In genomic region chr3:85090495-85090894, GRCh38 we compare ENCODE assay signal across 15 cellular contexts.
DNase-seq lines count a peak whose midpoint lies in the region; TF ChIP-seq lines count a peak whose summit lies in the region.
"Had no signal": no experiment of that assay in that cellular context is flagged by ENCODE, and none has a peak within 500 bp of the region (broad histone marks: within the 10 kb centered on the region; RNA-seq: fewer than 3 reads in every experiment).

No MANE protein-coding gene starts in this region.

- H3K4me3 ChIP-seq in SU-DHL-6 (ENCODE audit: insufficient read depth, low read length, poor library complexity, severe bottlenecking), result no peak overlapping the region

- H3K9ac ChIP-seq in SU-DHL-6 (ENCODE audit: low read length), result no peak overlapping the region

- H2AFZ ChIP-seq in SU-DHL-6 (ENCODE audit: low read depth, low read length, severe bottlenecking), result peak overlapping the region; percentile 48

- H4K20me1 ChIP-seq in SU-DHL-6 (ENCODE audit: low read depth, low read length), result no peaks in the 10 kb centered on the region

- no peak overlapping the region for H3K27ac Mint-ChIP-seq in glutamatergic neuron (ENCODE audit: unreplicated experiment)
- no peak overlapping the region for H3K27ac Mint-ChIP-seq in mesothelial cell of epicardium
- H3K27ac Mint-ChIP-seq: B cell; CD4-positive, alpha-beta memory T cell; HFFc6 had no signal

- peak in 1 of 61 donors; percentile 0 for DNase-seq in caudate nucleus (lab: John Stamatoyannopoulos, UW)
- DNase-seq in glutamatergic neuron, result peak; percentile 12
- no peak for DNase-seq in mesothelial cell of epicardium (ENCODE audit: low spot score in 2 of 2, unreplicated experiment in 2 of 2)
- DNase-seq in HT-29 (ENCODE audit: low spot score), result no peak
- no peak for DNase-seq in NCI-H146 (lab: John Stamatoyannopoulos, UW)
- no peak for DNase-seq in activated CD4-positive, CD25-positive, alpha-beta regulatory T cell treated with anti-CD3 and anti-CD28 coated beads, Interleukin-2, amount 50 U/mL, for 72 hours
- DNase-seq: CD4-positive, alpha-beta memory T cell; DMS153; DMS79 treated with DMSO at 0.1 percent for 48 hours; EL; HCEC 1CT; HFFc6 had no signal

- no peak overlapping the region for H3K27ac ChIP-seq in SU-DHL-6 (ENCODE audit: low read depth, low read length)
- peak overlapping the region; percentile 76 for H3K27ac ChIP-seq in caudate nucleus (ENCODE audit: low read depth, low read length)
- H3K27ac ChIP-seq: C4-2B had no signal

- TF ChIP-seq CTCF in SU-DHL-6 (IDR thresholded peaks at IDR 0.05; ENCODE audit: insufficient read depth, low read length, poor library complexity, severe bottlenecking), result no peak
- no peak for TF ChIP-seq CTCF in glutamatergic neuron (IDR thresholded peaks at IDR 0.05; ENCODE audit: partially characterized antibody, unreplicated experiment)
- no peak for TF ChIP-seq CTCF in mesothelial cell of epicardium (IDR thresholded peaks at IDR 0.05; ENCODE audit: unreplicated experiment)

- no peaks in the 10 kb centered on the region for H3K79me2 ChIP-seq in SU-DHL-6 (ENCODE audit: insufficient read depth, low read length)

- H3K4me2 ChIP-seq in SU-DHL-6 (ENCODE audit: low read depth, low read length, poor library complexity, severe bottlenecking), result no peak overlapping the region

- no peaks in the 10 kb centered on the region for H3F3A ChIP-seq in SU-DHL-6 (ENCODE audit: insufficient read depth)

- no peaks in the 10 kb centered on the region for H3K36me3 ChIP-seq in SU-DHL-6 (ENCODE audit: low read length)

- no peaks in the 10 kb centered on the region for H3K9me3 Mint-ChIP-seq in glutamatergic neuron (ENCODE audit: unreplicated experiment)
- H3K9me3 Mint-ChIP-seq in mesothelial cell of epicardium, result no peaks in the 10 kb centered on the region

- H3K36me3 Mint-ChIP-seq in glutamatergic neuron (ENCODE audit: unreplicated experiment), result no peaks in the 10 kb centered on the region
- H3K36me3 Mint-ChIP-seq in mesothelial cell of epicardium, result no peaks in the 10 kb centered on the region
- H3K36me3 Mint-ChIP-seq: CD4-positive, alpha-beta memory T cell had no signal

- H3K27me3 Mint-ChIP-seq in glutamatergic neuron (ENCODE audit: unreplicated experiment), result no peaks in the 10 kb centered on the region
- no peaks in the 10 kb centered on the region for H3K27me3 Mint-ChIP-seq in mesothelial cell of epicardium (ENCODE audit: low read depth)
- H3K27me3 Mint-ChIP-seq: B cell; CD4-positive, alpha-beta memory T cell had no signal

- no peak overlapping the region for H3K4me3 Mint-ChIP-seq in glutamatergic neuron (ENCODE audit: unreplicated experiment)
- H3K4me3 Mint-ChIP-seq in mesothelial cell of epicardium, result no peak overlapping the region
- H3K4me3 Mint-ChIP-seq: B cell; CD4-positive, alpha-beta memory T cell; HFFc6 had no signal

- H3K9me3 ChIP-seq in SU-DHL-6 (ENCODE audit: insufficient read depth, low read length), result no peaks in the 10 kb centered on the region

- H3K4me1 Mint-ChIP-seq in glutamatergic neuron (ENCODE audit: low read depth, unreplicated experiment), result peaks cover 2% of the 10 kb centered on the region
- peaks cover 3% of the 10 kb centered on the region for H3K4me1 Mint-ChIP-seq in mesothelial cell of epicardium
- H3K4me1 Mint-ChIP-seq: B cell; CD4-positive, alpha-beta memory T cell had no signal

- H3K9me2 ChIP-seq in SU-DHL-6 (replicated peaks; ENCODE audit: insufficient read depth, low read length), result no peaks in the 10 kb centered on the region

- H3K27me3 ChIP-seq in SU-DHL-6 (ENCODE audit: low read length), result no peaks in the 10 kb centered on the region
